ENCODE assay signal across 8 cellular contexts in the genomic region with DNA sequence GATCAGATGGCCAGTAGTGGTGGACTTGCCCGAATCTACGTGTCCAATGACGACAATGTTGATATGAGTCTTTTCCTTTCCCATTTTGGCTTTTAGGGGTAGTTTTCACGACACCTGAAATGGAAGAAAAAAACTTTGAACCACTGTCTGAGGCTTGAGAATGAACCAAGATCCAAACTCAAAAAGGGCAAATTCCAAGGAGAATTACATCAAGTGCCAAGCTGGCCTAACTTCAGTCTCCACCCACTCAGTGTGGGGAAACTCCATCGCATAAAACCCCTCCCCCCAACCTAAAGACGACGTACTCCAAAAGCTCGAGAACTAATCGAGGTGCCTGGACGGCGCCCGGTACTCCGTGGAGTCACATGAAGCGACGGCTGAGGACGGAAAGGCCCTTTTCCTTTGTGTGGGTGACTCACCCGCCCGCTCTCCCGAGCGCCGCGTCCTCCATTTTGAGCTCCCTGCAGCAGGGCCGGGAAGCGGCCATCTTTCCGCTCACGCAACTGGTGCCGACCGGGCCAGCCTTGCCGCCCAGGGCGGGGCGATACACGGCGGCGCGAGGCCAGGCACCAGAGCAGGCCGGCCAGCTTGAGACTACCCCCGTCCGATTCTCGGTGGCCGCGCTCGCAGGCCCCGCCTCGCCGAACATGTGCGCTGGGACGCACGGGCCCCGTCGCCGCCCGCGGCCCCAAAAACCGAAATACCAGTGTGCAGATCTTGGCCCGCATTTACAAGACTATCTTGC. TPM values are rescaled to one million over a fixed set of nuclear protein-coding genes. Genes with fewer than 3 reads are reported as not detected.
DNase-seq lines count a peak whose midpoint lies in the region; ATAC-seq and TF ChIP-seq lines count a peak whose summit lies in the region.

No MANE protein-coding gene starts in this region.

- no peak for ATAC-seq in HG03025 (IDR thresholded peaks at IDR 0.05; ENCODE audit: low FRiP score, unreplicated experiment)

- peaks cover 51 to 75% (median 67%) of the 10 kb centered on the region in 6 donors for H3K4me1 ChIP-seq in spleen

- peaks cover 0 to 52% (median 40%) of the 10 kb centered on the region in 6 donors for H3K36me3 ChIP-seq in spleen

- peak overlapping the region; percentile 99 for H3K27ac ChIP-seq in caudate nucleus (ENCODE audit: low read depth, low read length)
- H3K27ac ChIP-seq in spleen: peak overlapping the region; percentile 97 to 100 (median 98)

- intact Hi-C loops in spleen (cut with DNase I; ENCODE audit: low total_unique reads): loop anchor here (10.0 kb wide), 2 partner anchors 55 to 65 kb away; a partner anchor contains a TSS

- TF ChIP-seq CTCF in spleen (IDR thresholded peaks at IDR 0.05 in 8 of 11, conservative IDR thresholded peaks at IDR 0.05 in 3 of 11): no peak

- no peaks in the 10 kb centered on the region for H3K9me3 ChIP-seq in spleen

- peak; percentile 2 to 20 (median 12) for TF ChIP-seq POLR2A in spleen (IDR thresholded peaks at IDR 0.05)

- peak overlapping the region; percentile 70 to 94 (median 80) for H3K4me3 ChIP-seq in spleen

- WGBS in spleen, 5 donors: 0 to 1% (median 0%) methylated on average over 11 to 55 of the region's 55 CpGs

- no peaks in the 10 kb centered on the region for H3K27me3 ChIP-seq in spleen (replicated peaks in 1 of 7)

- DNase-seq in NCI-H1694 (lab: John Stamatoyannopoulos, UW) (peak; percentile 6), NCI-H1694 treated with DMSO at 0.1 percent for 48 hours (lab: John Stamatoyannopoulos, UW) (no peak), NCI-H1105 treated with DMSO at 0.1 percent for 48 hours (lab: John Stamatoyannopoulos, UW) (peak; percentile 50), caudate nucleus (lab: John Stamatoyannopoulos, UW) (peak in 54 of 61 donors; percentile 5 to 80 (median 46)), islet precursor cell (peak; percentile 82), spleen (peak; percentile 96)
- DNase-seq in activated CD4-positive, CD25-positive, alpha-beta regulatory T cell treated with anti-CD3 and anti-CD28 coated beads, Interleukin-2, amount 50 U/mL, for 16 hours (ENCODE audit: low read depth, low spot score): peak; percentile 67

RNA-seq across cellular contexts. Expression of a gene that starts 0.7 kb away (rescaled TPM):
- over 10,000 TPM in 1 of 7 donors, 1,000 to 10,000 TPM in 6; 7,486 to 10,079 (median 8,893) TPM for total RNA-seq in spleen
- over 10,000 TPM; 12,419 to 13,640 (median 12,484) TPM for polyA plus RNA-seq in spleen

RNA-seq across cellular contexts. Expression of a gene that starts 58.6 kb away (rescaled TPM):
- 10 to 100 TPM; 31.7 to 50.2 (median 45.3) TPM for total RNA-seq in spleen
- polyA plus RNA-seq in spleen: 10 to 100 TPM; 17.8 to 26.4 (median 23.6) TPM
